In genomic region chr3:179322481-179323196, GRCh38 we compare ENCODE assay signal across 8 cellular contexts. TPM values are rescaled to one million over a fixed set of nuclear protein-coding genes. Genes with fewer than 3 reads are reported as not detected.
DNase-seq lines count a peak whose midpoint lies in the region; ATAC-seq and TF ChIP-seq lines count a peak whose summit lies in the region.

ZNF639 (plus strand) TSS chr3:179323031; CDS start chr3:179328294, 5,263 bp downstream.

- H3K27ac ChIP-seq in CD4-positive, alpha-beta T cell (ENCODE audit: low read depth, low read length) = peak within 1 kb of the TSS; percentile 97
- peak within 1 kb of the TSS; percentile 60 for H3K27ac ChIP-seq in ectodermal cell (ENCODE audit: insufficient read depth, low read depth, low read length, poor library complexity, severe bottlenecking)

- CTCF ChIA-PET in CD4-positive, alpha-beta T cell (lab: Charles Lee) = interaction anchor here (0.8 to 1.9 kb wide), 4 partner anchors 25 to 307 kb away, joined by 3 to 9 read pairs (median 4); partner anchors contain the start of gene PIK3CA
- CTCF ChIA-PET in activated CD4-positive, alpha-beta memory T cell treated with anti-CD3 and anti-CD28 coated beads, Interleukin-2, amount 10 ng/mL, durations not matched to agents 7 days and 5 days (lab: Charles Lee) = interaction anchor here (0.7 to 5.2 kb wide), 10 partner anchors 23 to 307 kb away, joined by 3 to 39 read pairs (median 9); partner anchors contain the start of genes ACTL6A, MFN1, PIK3CA and ZMAT3

- H3K4me3 Mint-ChIP-seq in CD4-positive, alpha-beta T cell = peak within 1 kb of the TSS; percentile 92
- peak within 1 kb of the TSS; percentile 84 for H3K4me3 Mint-ChIP-seq in activated CD4-positive, alpha-beta memory T cell treated with anti-CD3 and anti-CD28 coated beads, Interleukin-2, amount 10 ng/mL, durations not matched to agents 7 days and 5 days

- WGBS in ectodermal cell, 2 experiments = 0 to 1% methylated on average over 69 of the region's 69 CpGs

- peak within 1 kb of the TSS; percentile 98 for H3K27ac Mint-ChIP-seq in CD4-positive, alpha-beta T cell
- H3K27ac Mint-ChIP-seq in activated CD4-positive, alpha-beta memory T cell treated with anti-CD3 and anti-CD28 coated beads, Interleukin-2, amount 10 ng/mL, durations not matched to agents 7 days and 5 days = peak within 1 kb of the TSS; percentile 84

- DNase-seq in CD4-positive, alpha-beta T cell = peak; percentile 73 to 85 (median 77)
- DNase-seq in NCI-H748 treated with DMSO at 0.1 percent for 48 hours (lab: John Stamatoyannopoulos, UW) (peak; percentile 51), lung microvascular endothelial cell (ENCODE audit: low read depth in 2 of 2) (peak; percentile 91 to 93)
- DNase-seq in activated CD4-positive, alpha-beta memory T cell treated with anti-CD3 and anti-CD28 coated beads, Interleukin-2, amount 10 ng/mL, durations not matched to agents 7 days and 5 days = peak; percentile 81
- DNase-seq in stimulated activated CD4-positive, alpha-beta T cell treated with anti-CD3 and anti-CD28 coated beads, TNF-alpha, amount 100 ng/mL, for 48 hours (ENCODE audit: low read depth in 3 of 3) = peak; percentile 58 to 83 (median 66)

- H3K36me3 ChIP-seq in ectodermal cell (ENCODE audit: control insufficient read depth, insufficient read depth, low read length) = no peaks in the 10 kb centered on the region

- H3K9me3 ChIP-seq in CD4-positive, alpha-beta T cell (ENCODE audit: control insufficient read depth, low read length) = no peaks in the 10 kb centered on the region
- H3K9me3 ChIP-seq in ectodermal cell (ENCODE audit: control insufficient read depth, low read length) = no peaks in the 10 kb centered on the region

- peaks cover 33% of the 10 kb centered on the region for H3K36me3 Mint-ChIP-seq in CD4-positive, alpha-beta T cell (ENCODE audit: low read depth)
- H3K36me3 Mint-ChIP-seq in activated CD4-positive, alpha-beta memory T cell treated with anti-CD3 and anti-CD28 coated beads, Interleukin-2, amount 10 ng/mL, durations not matched to agents 7 days and 5 days (ENCODE audit: low read depth) = peaks cover 10% of the 10 kb centered on the region

- peak; percentile 73 for TF ChIP-seq CTCF in CD4-positive, alpha-beta T cell (IDR thresholded peaks at IDR 0.05)

- H3K9me3 Mint-ChIP-seq in CD4-positive, alpha-beta T cell = no peaks in the 10 kb centered on the region
- no peaks in the 10 kb centered on the region for H3K9me3 Mint-ChIP-seq in activated CD4-positive, alpha-beta memory T cell treated with anti-CD3 and anti-CD28 coated beads, Interleukin-2, amount 10 ng/mL, durations not matched to agents 7 days and 5 days

- intact Hi-C loops in CD4-positive, alpha-beta T cell (cut with DNase I, micrococcal nuclease) = loop anchor here (1.0 to 10.0 kb wide), 6 partner anchors 24 to 1592 kb away; partner anchors contain the start of genes ACTL6A (in 2 of the 2), MFN1 (in 2 of the 2), FXR1 (in 1 of the 2) and MRPL47 (in 1 of the 2)

- H3K4me3 ChIP-seq in ectodermal cell (ENCODE audit: insufficient read depth, low read depth, low read length) = peak within 1 kb of the TSS; percentile 90

- ATAC-seq in CD4-positive, alpha-beta T cell (ENCODE audit: poor library complexity) = peak; percentile 84
- ATAC-seq in GM19372 (IDR thresholded peaks at IDR 0.05; ENCODE audit: low read depth, unreplicated experiment) (peak; percentile 67), HG03521 (IDR thresholded peaks at IDR 0.05; ENCODE audit: unreplicated experiment) (peak; percentile 76)

- H3K4me1 Mint-ChIP-seq in CD4-positive, alpha-beta T cell (ENCODE audit: low read depth) = peaks cover 37% of the 10 kb centered on the region
- peaks cover 25% of the 10 kb centered on the region for H3K4me1 Mint-ChIP-seq in activated CD4-positive, alpha-beta memory T cell treated with anti-CD3 and anti-CD28 coated beads, Interleukin-2, amount 10 ng/mL, durations not matched to agents 7 days and 5 days

- POLR2A ChIA-PET in CD4-positive, alpha-beta T cell (lab: Charles Lee) = interaction anchor here (1.0 to 4.4 kb wide), 10 partner anchors 17 to 304 kb away, joined by 3 to 51 read pairs (median 9); partner anchors contain the start of genes ACTL6A, MFN1, PIK3CA and ZMAT3
- POLR2A ChIA-PET in activated CD4-positive, alpha-beta memory T cell treated with anti-CD3 and anti-CD28 coated beads, Interleukin-2, amount 10 ng/mL, durations not matched to agents 7 days and 5 days (lab: Charles Lee) = interaction anchor here (1.0 to 3.9 kb wide), 14 partner anchors 25 to 307 kb away, joined by 4 to 42 read pairs (median 9); partner anchors contain the start of genes ACTL6A, GNB4, MFN1 and MRPL47

- no peaks in the 10 kb centered on the region for H3K27me3 Mint-ChIP-seq in CD4-positive, alpha-beta T cell
- peaks cover 9% of the 10 kb centered on the region for H3K27me3 Mint-ChIP-seq in activated CD4-positive, alpha-beta memory T cell treated with anti-CD3 and anti-CD28 coated beads, Interleukin-2, amount 10 ng/mL, durations not matched to agents 7 days and 5 days

- H3K4me1 ChIP-seq in ectodermal cell (ENCODE audit: control insufficient read depth, insufficient read depth, low read length) = peaks cover 7% of the 10 kb centered on the region

- no peaks in the 10 kb centered on the region for H3K27me3 ChIP-seq in CD4-positive, alpha-beta T cell (ENCODE audit: control insufficient read depth, insufficient read depth, low read length)
- peaks cover 4% of the 10 kb centered on the region for H3K27me3 ChIP-seq in ectodermal cell (ENCODE audit: control insufficient read depth, insufficient read depth, low read length, poor library complexity, severe bottlenecking)

RNA-seq across cellular contexts. Expression of gene ZNF639, which starts in this region (rescaled TPM):
- total RNA-seq in CD4-positive, alpha-beta T cell = 10 to 100 TPM; 88.1 to 90.8 TPM
- 10 to 100 TPM; 29.8 to 31.5 TPM for total RNA-seq in activated CD4-positive, alpha-beta memory T cell treated with anti-CD3 and anti-CD28 coated beads, Interleukin-2, amount 10 ng/mL, durations not matched to agents 7 days and 5 days
- 39.1 TPM for polyA plus RNA-seq in ectodermal cell (2013, experiment 1 of 4)
- 48.6 TPM for polyA plus RNA-seq in ectodermal cell (2013, experiment 2 of 4)
- 41.1 TPM for polyA plus RNA-seq in ectodermal cell (2013, experiment 3 of 4)
- polyA plus RNA-seq in ectodermal cell (2013, experiment 4 of 4) = 46.0 TPM
- 22.9 and 31.2 TPM in 2 replicates for total RNA-seq in lung microvascular endothelial cell

Comparison
In these comparisons a context has a peak if more than half of its experiments do, and no peak if none do; other contexts are left out.
1. Peak in every context shown above with its lines: DNase-seq, ATAC-seq, H3K4me3 ChIP-seq and H3K27ac ChIP-seq.